8 cellular contexts compared by ENCODE assay signal in the genomic region with DNA sequence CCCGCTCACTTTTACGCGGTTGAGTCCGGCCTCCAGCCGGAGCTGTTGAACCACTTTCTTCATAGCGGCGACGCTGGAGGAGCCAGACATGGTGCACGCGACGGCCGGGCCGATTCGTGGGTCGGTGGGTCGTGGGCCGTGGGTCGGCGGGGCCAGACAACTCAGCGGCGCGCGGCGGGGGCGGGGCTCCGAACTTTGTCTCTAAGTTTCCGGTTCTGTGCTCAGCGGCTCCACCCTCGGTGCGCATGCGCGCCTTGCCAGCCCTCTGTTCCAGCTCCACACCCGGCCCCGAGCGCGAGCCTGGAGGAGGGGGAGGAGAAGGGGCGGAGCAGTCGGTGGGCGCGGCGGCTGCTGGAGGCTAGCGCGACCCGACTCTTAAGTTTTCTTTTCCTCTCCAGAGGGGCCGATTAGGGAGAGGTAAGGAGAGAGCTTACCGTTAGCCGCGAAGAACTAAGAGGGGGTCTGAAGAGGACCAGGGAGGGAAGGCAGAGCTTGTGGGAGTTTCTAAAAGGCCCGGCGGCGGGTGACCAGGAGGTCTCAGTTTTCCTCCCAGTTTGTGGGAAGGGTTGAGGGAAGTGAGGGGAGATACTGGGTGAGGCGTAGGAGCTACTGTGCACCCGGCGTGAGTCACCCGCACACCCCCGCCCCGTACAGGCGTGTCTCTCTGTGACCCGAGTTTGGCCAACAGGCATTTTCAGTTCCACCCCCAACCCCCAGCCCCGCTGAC. TPM values are rescaled to one million over a fixed set of nuclear protein-coding genes. Genes with fewer than 3 reads are reported as not detected.
DNase-seq lines count a peak whose midpoint lies in the region; ATAC-seq and TF ChIP-seq lines count a peak whose summit lies in the region.

Gene GNG5, minus strand, starts transcription at position 580 of the 727 bp plus-strand sequence. Its CDS starts 490 bp downstream, at position 90.
Gene SPATA1, plus strand, starts transcription at position 385 of the 727 bp plus-strand sequence. CDS start 9,974 bp downstream, outside the sequence.

- H3K27me3 ChIP-seq in osteoblast (ENCODE audit: insufficient read depth, low read length) (no peaks in the 10 kb centered on the region), thoracic aorta (replicated peaks; ENCODE audit: insufficient read depth) (no peaks in the 10 kb centered on the region)

- peak within 1 kb of the TSS; percentile 99 for H3K4me3 Mint-ChIP-seq in glutamatergic neuron (ENCODE audit: unreplicated experiment)

- peaks cover 12% of the 10 kb centered on the region for H3K36me3 ChIP-seq in SK-N-MC (ENCODE audit: insufficient read depth, low read length)
- H3K36me3 ChIP-seq in osteoblast (ENCODE audit: insufficient read depth, low read length) = peaks cover 19% of the 10 kb centered on the region
- H3K36me3 ChIP-seq in thoracic aorta = no peaks in the 10 kb centered on the region

- H3K4me1 Mint-ChIP-seq in glutamatergic neuron (ENCODE audit: low read depth, unreplicated experiment) = peaks cover 16% of the 10 kb centered on the region

- peaks cover 35% of the 10 kb centered on the region for H4K20me1 ChIP-seq in osteoblast (ENCODE audit: insufficient read depth, low read length)

- H2AFZ ChIP-seq in osteoblast (ENCODE audit: low read length) = peak within 1 kb of the TSS; percentile 92

- peaks cover 54% of the 10 kb centered on the region for H3K79me2 ChIP-seq in osteoblast (ENCODE audit: insufficient read depth, low read length)

- peak within 1 kb of the TSS; percentile 98 for H3K4me3 ChIP-seq in GM08714 (ENCODE audit: low read length)
- H3K4me3 ChIP-seq in SK-N-MC = peak within 1 kb of the TSS; percentile 87
- H3K4me3 ChIP-seq in osteoblast (ENCODE audit: insufficient read depth, low read length) = peak within 1 kb of the TSS; percentile 91
- peak within 1 kb of the TSS; percentile 71 for H3K4me3 ChIP-seq in thoracic aorta

- H3K27ac ChIP-seq in SK-N-MC = no peak within 1 kb of the TSS
- peak within 1 kb of the TSS; percentile 97 for H3K27ac ChIP-seq in osteoblast (ENCODE audit: low read depth, low read length)
- H3K27ac ChIP-seq in thoracic aorta = peak within 1 kb of the TSS; percentile 91 to 92

- DNase-seq in NCI-H1048 (lab: John Stamatoyannopoulos, UW) (peak; percentile 94), SK-N-MC (ENCODE audit: low read depth, low spot score) (peak; percentile 47), glutamatergic neuron (peak; percentile 99), osteoblast (ENCODE audit: insufficient read length, low spot score, missing footprints) (peak; percentile 99), thoracic aorta (ENCODE audit: low spot score) (peak; percentile 95)
- peak; percentile 95 to 97 for DNase-seq in activated naive CD4-positive, alpha-beta T cell treated with anti-CD3 and anti-CD28 coated beads, Interleukin-2, amount 50 U/mL, for 72 hours (ENCODE audit: low spot score in 2 of 2)

- H3K27ac Mint-ChIP-seq in activated naive CD4-positive, alpha-beta T cell treated with anti-CD3 and anti-CD28 coated beads, Interleukin-2, amount 50 U/mL, for 72 hours = peak within 1 kb of the TSS; percentile 99 to 100
- peak within 1 kb of the TSS; percentile 93 for H3K27ac Mint-ChIP-seq in glutamatergic neuron (ENCODE audit: unreplicated experiment)

- H3K4me1 ChIP-seq in osteoblast (ENCODE audit: insufficient read depth, low read length) (peaks cover 27% of the 10 kb centered on the region), thoracic aorta (ENCODE audit: control insufficient read depth in 1 of 2, low read depth in 2 of 2) (peaks cover 28 to 41% of the 10 kb centered on the region in 2 donors)

- H3K9me3 Mint-ChIP-seq in activated naive CD4-positive, alpha-beta T cell treated with anti-CD3 and anti-CD28 coated beads, Interleukin-2, amount 50 U/mL, for 72 hours = peaks cover 0 to 11% of the 10 kb centered on the region in 2 donors
- H3K9me3 Mint-ChIP-seq in glutamatergic neuron (ENCODE audit: unreplicated experiment) = peaks cover 7% of the 10 kb centered on the region

- no peak for TF ChIP-seq CTCF in glutamatergic neuron (IDR thresholded peaks at IDR 0.05; ENCODE audit: partially characterized antibody, unreplicated experiment)
- TF ChIP-seq CTCF in osteoblast (IDR thresholded peaks at IDR 0.05; ENCODE audit: extremely low read depth, low read depth, low read length) = no peak
- TF ChIP-seq CTCF in thoracic aorta (IDR thresholded peaks at IDR 0.05) = no peak

- peak within 1 kb of the TSS; percentile 94 for H3K4me2 ChIP-seq in osteoblast (ENCODE audit: insufficient read depth, low read length)

- peaks cover 4% of the 10 kb centered on the region for H3K27me3 Mint-ChIP-seq in glutamatergic neuron (ENCODE audit: unreplicated experiment)

- peaks cover 22 to 30% of the 10 kb centered on the region in 2 donors for H3K36me3 Mint-ChIP-seq in activated naive CD4-positive, alpha-beta T cell treated with anti-CD3 and anti-CD28 coated beads, Interleukin-2, amount 50 U/mL, for 72 hours
- peaks cover 5% of the 10 kb centered on the region for H3K36me3 Mint-ChIP-seq in glutamatergic neuron (ENCODE audit: unreplicated experiment)

- ATAC-seq in HG02588 (IDR thresholded peaks at IDR 0.05; ENCODE audit: unreplicated experiment) = peak; percentile 79
- peak; percentile 80 to 92 for ATAC-seq in activated naive CD4-positive, alpha-beta T cell treated with anti-CD3 and anti-CD28 coated beads, Interleukin-2, amount 50 U/mL, for 72 hours
- peak; percentile 96 for ATAC-seq in thoracic aorta (ENCODE audit: insufficient number of reproducible peaks, low FRiP score, low read depth)

- H3K9me3 ChIP-seq in SK-N-MC (ENCODE audit: low read depth, low read length) (no peaks in the 10 kb centered on the region), osteoblast (ENCODE audit: low read depth, low read length) (no peaks in the 10 kb centered on the region), thoracic aorta (no peaks in the 10 kb centered on the region)

- H3K9ac ChIP-seq in SK-N-MC (ENCODE audit: insufficient read length) = peak within 1 kb of the TSS; percentile 92

RNA-seq across cellular contexts. Expression of gene GNG5, which starts in this region (rescaled TPM):
- total RNA-seq in activated naive CD4-positive, alpha-beta T cell treated with anti-CD3 and anti-CD28 coated beads, Interleukin-2, amount 50 U/mL, for 72 hours = 100 to 1,000 TPM; 116 to 133 TPM
- total RNA-seq in glutamatergic neuron (ENCODE audit: unreplicated experiment) = 101 TPM
- total RNA-seq in osteoblast = 23.5 and 23.6 TPM in 2 replicates
- total RNA-seq in thoracic aorta = 100 to 1,000 TPM in 1 of 2 donors, 10 to 100 TPM in 1; 87.2 to 128 TPM

RNA-seq across cellular contexts. Expression of gene SPATA1, which starts in this region (rescaled TPM):
- total RNA-seq in activated naive CD4-positive, alpha-beta T cell treated with anti-CD3 and anti-CD28 coated beads, Interleukin-2, amount 50 U/mL, for 72 hours = 1 to 10 TPM in 1 of 2 donors, under 1 TPM in 1; 0.96 to 3.0 TPM
- 1.3 TPM for total RNA-seq in glutamatergic neuron (ENCODE audit: unreplicated experiment)
- 1.8 and 2.1 TPM in 2 replicates for total RNA-seq in osteoblast
- 1 to 10 TPM in 1 of 2 donors, under 1 TPM in 1; 0.14 to 3.6 TPM for total RNA-seq in thoracic aorta

Comparison
In these comparisons a context has a peak if more than half of its experiments do, and no peak if none do; other contexts are left out.
1. DNase-seq: peak in every context shown above with its lines; median percentile 99 in glutamatergic neuron; 99 in osteoblast; 96 in activated naive CD4-positive, alpha-beta T cell treated with anti-CD3 and anti-CD28 coated beads, Interleukin-2, amount 50 U/mL, for 72 hours; 95 in thoracic aorta; 94 in NCI-H1048; 47 in SK-N-MC.